20 cellular contexts compared by ENCODE assay signal in the genomic region with DNA sequence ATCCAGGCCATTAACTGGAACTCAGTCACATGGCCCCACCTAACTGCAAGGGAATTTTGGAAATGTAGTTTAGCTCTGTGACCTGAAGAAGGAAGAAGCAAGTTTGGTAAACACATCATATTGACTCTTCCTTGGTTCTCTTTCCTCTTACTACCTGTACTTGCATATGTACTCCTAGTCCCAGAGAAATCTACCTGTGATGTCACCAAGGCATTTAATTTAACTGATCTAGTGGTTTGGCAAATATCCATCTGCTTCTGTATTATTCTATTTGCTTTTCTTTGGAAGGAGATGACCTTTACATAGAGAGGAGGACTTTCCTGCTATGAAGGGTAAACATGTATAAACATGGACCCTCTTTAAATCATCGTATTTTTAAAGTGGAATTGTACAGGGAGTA.
"Had no signal": no experiment of that assay in that cellular context is flagged by ENCODE, and none has a peak within 500 bp of the region (broad histone marks: within the 10 kb centered on the region; RNA-seq: fewer than 3 reads in every experiment).

No MANE protein-coding gene starts in this region.

- H3K27ac Mint-ChIP-seq: activated naive CD8-positive, alpha-beta T cell treated with anti-CD3 and anti-CD28 coated beads, Interleukin-2, amount 50 U/mL, for 24 hours; natural killer cell treated with Interleukin-12 subunit alpha and Interleukin-12 subunit beta and Interleukin-15 and Interleukin-18, amount 100 ng/mL, for 72 hours; progenitor cell of endocrine pancreas had no signal

- ATAC-seq: activated naive CD8-positive, alpha-beta T cell treated with anti-CD3 and anti-CD28 coated beads, Interleukin-2, amount 50 U/mL, for 24 hours; gastroesophageal sphincter; left ventricle myocardium superior; mucosa of descending colon; natural killer cell treated with Interleukin-12 subunit alpha and Interleukin-12 subunit beta and Interleukin-15 and Interleukin-18, amount 100 ng/mL, for 72 hours; right lobe of liver had no signal

- DNase-seq: activated CD4-positive, alpha-beta T cell treated with anti-CD3 and anti-CD28 coated beads for 4 hours; activated CD4-positive, alpha-beta T cell treated with anti-CD3 and anti-CD28 coated beads, Interleukin-2, amount 50 U/mL, for 4 hours; activated CD8-positive, alpha-beta memory T cell treated with anti-CD3 and anti-CD28 coated beads, Interleukin-2, amount 50 U/mL, for 4 hours; activated gamma-delta T cell; activated naive CD4-positive, alpha-beta T cell treated with anti-CD3 and anti-CD28 coated beads, Interleukin-2, amount 50 U/mL, for 16 hours; activated naive CD8-positive, alpha-beta T cell treated with anti-CD3 and anti-CD28 coated beads, Interleukin-2, amount 50 U/mL, for 24 hours; activated T-cell treated with anti-CD3 and anti-CD28 coated beads, Interleukin-2, amount 50 U/mL, for 1 hour; amygdala; central memory CD4-positive, alpha-beta T cell; islet precursor cell; left ventricle myocardium superior; mucosa of descending colon; right lobe of liver; stimulated activated CD4-positive, alpha-beta T cell treated with anti-CD3 and anti-CD28 coated beads, Interleukin-2, amount 100 ng/mL, for 48 hours; stimulated activated naive CD4-positive, alpha-beta T cell treated with Interleukin-2 at 50 U/mL for 16 hours had no signal

- FAIRE-seq: endothelial cell of umbilical vein, TTC549 had no signal

- H3K36me3 Mint-ChIP-seq: natural killer cell treated with Interleukin-12 subunit alpha and Interleukin-12 subunit beta and Interleukin-15 and Interleukin-18, amount 100 ng/mL, for 72 hours had no signal

- H3K9me3 Mint-ChIP-seq: activated naive CD8-positive, alpha-beta T cell treated with anti-CD3 and anti-CD28 coated beads, Interleukin-2, amount 50 U/mL, for 24 hours had no signal
